Comparison of ENCODE assay signal across 8 cellular contexts in genomic region chr1:6490181-6491075, GRCh38. TPM values are rescaled to one million over a fixed set of nuclear protein-coding genes. Genes with fewer than 3 reads are reported as not detected.
DNase-seq lines count a peak whose midpoint lies in the region; ATAC-seq and TF ChIP-seq lines count a peak whose summit lies in the region.

No MANE protein-coding gene starts in this region.

- H3K9me2 ChIP-seq in OCI-LY1 (ENCODE audit: low read depth, low read length): no peaks in the 10 kb centered on the region

- H3K9me3 ChIP-seq in OCI-LY1 (ENCODE audit: low read length): no peaks in the 10 kb centered on the region
- H3K9me3 ChIP-seq in uterus: no peaks in the 10 kb centered on the region

- ATAC-seq in omental fat pad (ENCODE audit: low FRiP score): peak; percentile 60
- ATAC-seq in GM21528 (IDR thresholded peaks at IDR 0.05; ENCODE audit: low FRiP score, unreplicated experiment): no peak

- no peaks in the 10 kb centered on the region for H3K36me3 Mint-ChIP-seq in HFFc6 (ENCODE audit: low read depth)
- no peaks in the 10 kb centered on the region for H3K36me3 Mint-ChIP-seq in activated T-helper 2 cell treated with anti-CD3 and anti-CD28 coated beads, Interferon-gamma antibody, Interleukin-2, Interleukin-4, amounts not matched to agents 10 μg/mL and 5 μg/mL and 100 μg/mL, durations not matched to agents 14 hours and 24 hours and 36 hours (ENCODE audit: low read depth)

- H3K9me3 Mint-ChIP-seq in HFFc6: no peaks in the 10 kb centered on the region
- no peaks in the 10 kb centered on the region for H3K9me3 Mint-ChIP-seq in activated T-helper 2 cell treated with anti-CD3 and anti-CD28 coated beads, Interferon-gamma antibody, Interleukin-2, Interleukin-4, amounts not matched to agents 10 μg/mL and 5 μg/mL and 100 μg/mL, durations not matched to agents 14 hours and 24 hours and 36 hours

- DNase-seq in GF-D8 (lab: John Stamatoyannopoulos, UW) (peak; percentile 26), HFFc6 (peak; percentile 64), foreskin melanocyte (peak; percentile 23), omental fat pad (ENCODE audit: low spot score) (peak; percentile 35), uterus (peak; percentile 30 to 40)
- peak; percentile 53 for DNase-seq in activated T-helper 2 cell treated with anti-CD3 and anti-CD28 coated beads, Interferon-gamma antibody, Interleukin-2, Interleukin-4, amounts not matched to agents 10 μg/mL and 5 μg/mL and 100 μg/mL, durations not matched to agents 14 hours and 24 hours and 36 hours (ENCODE audit: low spot score)

- H3K4me2 ChIP-seq in OCI-LY1 (ENCODE audit: low read length): peak overlapping the region; percentile 94

- H3F3A ChIP-seq in OCI-LY1 (ENCODE audit: insufficient read depth, low read length): no peaks in the 10 kb centered on the region

- intact Hi-C loops in activated T-helper 2 cell treated with anti-CD3 and anti-CD28 coated beads, Interferon-gamma antibody, Interleukin-2, Interleukin-4, amounts not matched to agents 10 μg/mL and 5 μg/mL and 100 μg/mL, durations not matched to agents 14 hours and 24 hours and 36 hours (cut with micrococcal nuclease): no loop called here
- intact Hi-C loops in uterus (cut with DNase I; ENCODE audit: low total_unique reads): loop anchor here (10.0 kb wide), 1 partner anchor 154 kb away; no protein-coding TSS in a partner anchor

- H3K4me3 ChIP-seq in OCI-LY1 (ENCODE audit: low read depth, low read length, poor library complexity, severe bottlenecking) (peak overlapping the region; percentile 72), uterus (peak overlapping the region; percentile 46 to 53)

- peak; percentile 60 for TF ChIP-seq CTCF in HFFc6 (IDR thresholded peaks at IDR 0.05)
- TF ChIP-seq CTCF in OCI-LY1 (IDR thresholded peaks at IDR 0.05; ENCODE audit: low read length): no peak
- no peak for TF ChIP-seq CTCF in omental fat pad (IDR thresholded peaks at IDR 0.05)
- TF ChIP-seq CTCF in uterus (IDR thresholded peaks at IDR 0.05): no peak

- no peak for TF ChIP-seq POLR2A in uterus (IDR thresholded peaks at IDR 0.05)

- H3K9ac ChIP-seq in OCI-LY1 (ENCODE audit: low read length): peak overlapping the region; percentile 77

- no peaks in the 10 kb centered on the region for H4K20me1 ChIP-seq in OCI-LY1 (ENCODE audit: insufficient read depth, low read length)

- H3K27me3 ChIP-seq in OCI-LY1 (ENCODE audit: insufficient read depth, low read length): peaks cover 6% of the 10 kb centered on the region; the same call in 1 of the 2 replicates
- H3K27me3 ChIP-seq in uterus: no peaks in the 10 kb centered on the region

- H3K4me3 Mint-ChIP-seq in HFFc6: peak overlapping the region; percentile 86
- peak overlapping the region; percentile 79 for H3K4me3 Mint-ChIP-seq in activated T-helper 2 cell treated with anti-CD3 and anti-CD28 coated beads, Interferon-gamma antibody, Interleukin-2, Interleukin-4, amounts not matched to agents 10 μg/mL and 5 μg/mL and 100 μg/mL, durations not matched to agents 14 hours and 24 hours and 36 hours (ENCODE audit: low read depth)

- H3K36me3 ChIP-seq in OCI-LY1 (ENCODE audit: insufficient read depth, low read length) (no peaks in the 10 kb centered on the region), uterus (no peaks in the 10 kb centered on the region)

- H3K27ac ChIP-seq in OCI-LY1 (ENCODE audit: low read depth, low read length, poor library complexity, severe bottlenecking): no peak overlapping the region
- peak overlapping the region; percentile 19 to 63 for H3K27ac ChIP-seq in uterus

- no peaks in the 10 kb centered on the region for H3K79me2 ChIP-seq in OCI-LY1 (ENCODE audit: insufficient read depth, low read length)

- H3K4me1 ChIP-seq in OCI-LY1 (ENCODE audit: insufficient read depth, low read length, severe bottlenecking): peaks cover 9% of the 10 kb centered on the region
- peaks cover 0 to 6% of the 10 kb centered on the region in 2 donors for H3K4me1 ChIP-seq in uterus

- 0 out of 2 replicates have a peak overlapping the region, but pooled peaks have one; percentile 19 for H2AFZ ChIP-seq in OCI-LY1 (ENCODE audit: low read length)

- H3K27me3 Mint-ChIP-seq in HFFc6 (ENCODE audit: insufficient read depth): no peaks in the 10 kb centered on the region; the same call in 1 of the 2 replicates
- H3K27me3 Mint-ChIP-seq in activated T-helper 2 cell treated with anti-CD3 and anti-CD28 coated beads, Interferon-gamma antibody, Interleukin-2, Interleukin-4, amounts not matched to agents 10 μg/mL and 5 μg/mL and 100 μg/mL, durations not matched to agents 14 hours and 24 hours and 36 hours (ENCODE audit: low read depth): peaks cover 11% of the 10 kb centered on the region

- peaks cover 25% of the 10 kb centered on the region for H3K4me1 Mint-ChIP-seq in HFFc6 (ENCODE audit: low read depth)
- peaks cover 10% of the 10 kb centered on the region for H3K4me1 Mint-ChIP-seq in activated T-helper 2 cell treated with anti-CD3 and anti-CD28 coated beads, Interferon-gamma antibody, Interleukin-2, Interleukin-4, amounts not matched to agents 10 μg/mL and 5 μg/mL and 100 μg/mL, durations not matched to agents 14 hours and 24 hours and 36 hours (ENCODE audit: low read depth)

- H3K27ac Mint-ChIP-seq in HFFc6: peak overlapping the region; percentile 87
- H3K27ac Mint-ChIP-seq in activated T-helper 2 cell treated with anti-CD3 and anti-CD28 coated beads, Interferon-gamma antibody, Interleukin-2, Interleukin-4, amounts not matched to agents 10 μg/mL and 5 μg/mL and 100 μg/mL, durations not matched to agents 14 hours and 24 hours and 36 hours: peak overlapping the region; percentile 61

RNA-seq across cellular contexts. Expression of gene PLEKHG5, which starts 1.0 kb away (rescaled TPM):
- 1 to 10 TPM; 6.4 to 7.2 (median 6.6) TPM for total RNA-seq in HFFc6 (2021; fragmentation: NEBNext Ultra II Directional; extraction: Animal tissue kit (Norgen Biotek cat#: 25700))
- 1.1 and 1.6 TPM in 2 replicates for total RNA-seq in activated T-helper 2 cell treated with anti-CD3 and anti-CD28 coated beads, Interferon-gamma antibody, Interleukin-2, Interleukin-4, amounts not matched to agents 10 μg/mL and 5 μg/mL and 100 μg/mL, durations not matched to agents 14 hours and 24 hours and 36 hours
- 10 to 100 TPM in 1 of 4 donors, 1 to 10 TPM in 3; 6.6 to 24.6 (median 7.9) TPM for total RNA-seq in omental fat pad
- 10 to 100 TPM in 2 of 4 donors, 1 to 10 TPM in 2; 2.6 to 23.7 (median 8.2) TPM for total RNA-seq in uterus

RNA-seq across cellular contexts. Expression of gene TNFRSF25, which starts 24.5 kb away (rescaled TPM):
- 1 to 10 TPM; 1.8 to 3.2 (median 2.7) TPM for total RNA-seq in HFFc6 (2021; fragmentation: NEBNext Ultra II Directional; extraction: Animal tissue kit (Norgen Biotek cat#: 25700))
- total RNA-seq in activated T-helper 2 cell treated with anti-CD3 and anti-CD28 coated beads, Interferon-gamma antibody, Interleukin-2, Interleukin-4, amounts not matched to agents 10 μg/mL and 5 μg/mL and 100 μg/mL, durations not matched to agents 14 hours and 24 hours and 36 hours: 88.0 and 89.7 TPM in 2 replicates
- total RNA-seq in omental fat pad (10 to 100 TPM in 1 of 4 donors, 1 to 10 TPM in 3; 4.4 to 25.5 (median 6.6) TPM), uterus (10 to 100 TPM in 1 of 4 donors, 1 to 10 TPM in 3; 1.0 to 11.1 (median 4.8) TPM)
